8 cellular contexts compared by ENCODE assay signal in genomic region chr9:136885950-136886578, GRCh38. TPM values are rescaled to one million over a fixed set of nuclear protein-coding genes. Genes with fewer than 3 reads are reported as not detected.
DNase-seq lines count a peak whose midpoint lies in the region; TF ChIP-seq lines count a peak whose summit lies in the region.

TSS of gene TRAF2 (plus strand) at chr9:136886516. CDS start at chr9:136898741, 12,225 bp downstream.

- H2BK12ac ChIP-seq in H9 (ENCODE audit: insufficient read length, low read depth, low read length): no peak within 1 kb of the TSS

- peak within 1 kb of the TSS; percentile 58 for H3K4me2 ChIP-seq in H9 (ENCODE audit: insufficient read depth, insufficient read length, low read length)

- H3K18ac ChIP-seq in H9 (ENCODE audit: insufficient read length, low read depth, low read length): peak within 1 kb of the TSS; percentile 40

- peaks cover 11% of the 10 kb centered on the region for H3K79me1 ChIP-seq in H9 (ENCODE audit: insufficient read depth, low read depth, low read length, poor library complexity, severe bottlenecking)

- H3K27ac ChIP-seq in H9 (ENCODE audit: insufficient read length, low read depth, low read length): no peak within 1 kb of the TSS

- H3K4me3 Mint-ChIP-seq in H9: peak within 1 kb of the TSS; percentile 84 to 89
- H3K4me3 Mint-ChIP-seq in nephron progenitor cell: peak within 1 kb of the TSS; percentile 86
- H3K4me3 Mint-ChIP-seq in stimulated activated naive CD8-positive, alpha-beta T cell treated with anti-CD3 and anti-CD28 coated beads, Interleukin-15, Interleukin-2, amounts not matched to agents 100 ng/mL and 50 ng/mL, for 24 hours: peak within 1 kb of the TSS; percentile 98

- H3K36me3 Mint-ChIP-seq in H9 (ENCODE audit: insufficient read depth in 1 of 3, low read depth in 3 of 3): peaks cover 3 to 15% (median 10%) of the 10 kb centered on the region in 3 experiments; a peak in 5 of 7 replicates
- H3K36me3 Mint-ChIP-seq in nephron progenitor cell (ENCODE audit: low read depth): no peaks in the 10 kb centered on the region
- peaks cover 4% of the 10 kb centered on the region for H3K36me3 Mint-ChIP-seq in stimulated activated naive CD8-positive, alpha-beta T cell treated with anti-CD3 and anti-CD28 coated beads, Interleukin-15, Interleukin-2, amounts not matched to agents 100 ng/mL and 50 ng/mL, for 24 hours (ENCODE audit: low read depth)

- H2BK15ac ChIP-seq in H9 (ENCODE audit: low read depth, low read length): no peak within 1 kb of the TSS

- H3K36me3 ChIP-seq in ES-I3 (ENCODE audit: insufficient read depth, low read length) (no peaks in the 10 kb centered on the region), MG63 (peaks cover 18% of the 10 kb centered on the region)

- H3K14ac ChIP-seq in H9 (ENCODE audit: insufficient read depth, low read length): peak within 1 kb of the TSS; percentile 45; the same call in 1 of the 2 replicates

- no peak within 1 kb of the TSS for H3T11ph ChIP-seq in H9 (ENCODE audit: low read length)

- no peak within 1 kb of the TSS for H2AK5ac ChIP-seq in H9 (ENCODE audit: insufficient read length, low read length)

- H3K4me3 ChIP-seq in MG63: peak within 1 kb of the TSS; percentile 94

- H3K23ac ChIP-seq in H9 (ENCODE audit: insufficient read length, low read depth, low read length): no peak within 1 kb of the TSS

- H4K5ac ChIP-seq in H9 (ENCODE audit: insufficient read length, low read depth, low read length): no peak within 1 kb of the TSS

- H2BK120ac ChIP-seq in H9 (ENCODE audit: low read depth, low read length, poor library complexity, severe bottlenecking): no peak within 1 kb of the TSS

- no peak within 1 kb of the TSS for H2BK20ac ChIP-seq in H9 (ENCODE audit: low read depth, low read length, poor library complexity, severe bottlenecking)

- peak; percentile 99 for DNase-seq in H9
- DNase-seq in MG63: peak; percentile 99
- DNase-seq in SHP77 (lab: John Stamatoyannopoulos, UW): peak; percentile 93 to 96
- peak; percentile 98 for DNase-seq in activated effector memory CD4-positive, alpha-beta T cell treated with Interleukin-2 at 50 U/mL for 16 hours
- peak; percentile 98 for DNase-seq in fibroblast of the conjunctiva (ENCODE audit: low read depth)
- peak; percentile 99 for DNase-seq in nephron progenitor cell

- peak within 1 kb of the TSS in 1 of 3 experiments; percentile 35; a peak in 2 of 7 replicates for H3K27ac Mint-ChIP-seq in H9
- H3K27ac Mint-ChIP-seq in nephron progenitor cell: peak within 1 kb of the TSS; percentile 55
- H3K27ac Mint-ChIP-seq in stimulated activated naive CD8-positive, alpha-beta T cell treated with anti-CD3 and anti-CD28 coated beads, Interleukin-15, Interleukin-2, amounts not matched to agents 100 ng/mL and 50 ng/mL, for 24 hours: peak within 1 kb of the TSS; percentile 96

- TF ChIP-seq CTCF in H9 (conservative IDR thresholded peaks at IDR 0.05) (no peak), nephron progenitor cell (IDR thresholded peaks at IDR 0.05) (no peak)

- no peak within 1 kb of the TSS for H2AFZ ChIP-seq in H9 (ENCODE audit: low read length)

- H3K4me1 Mint-ChIP-seq in H9 (peaks cover 12 to 16% of the 10 kb centered on the region in 2 experiments), nephron progenitor cell (peaks cover 9% of the 10 kb centered on the region)
- H3K4me1 Mint-ChIP-seq in stimulated activated naive CD8-positive, alpha-beta T cell treated with anti-CD3 and anti-CD28 coated beads, Interleukin-15, Interleukin-2, amounts not matched to agents 100 ng/mL and 50 ng/mL, for 24 hours (ENCODE audit: low read depth): peaks cover 56% of the 10 kb centered on the region

- no peaks in the 10 kb centered on the region for H4K20me1 ChIP-seq in H9 (ENCODE audit: control insufficient read depth, insufficient read depth, insufficient read length)

- no peak within 1 kb of the TSS for H3K4ac ChIP-seq in H9 (ENCODE audit: low read depth, low read length)

- peaks cover 12% of the 10 kb centered on the region; the same call in 1 of the 2 replicates for H3K4me1 ChIP-seq in ES-I3 (ENCODE audit: insufficient read depth, low read length)
- no peaks in the 10 kb centered on the region; the same call in 1 of the 2 replicates for H3K4me1 ChIP-seq in H9 (ENCODE audit: insufficient read depth, low read length)

- H3K27me3 ChIP-seq in H9 (ENCODE audit: insufficient read depth, low read length) (no peaks in the 10 kb centered on the region), MG63 (no peaks in the 10 kb centered on the region)

- H4K8ac ChIP-seq in H9 (replicated peaks; ENCODE audit: insufficient read length, low read depth, low read length): no peak within 1 kb of the TSS

- H3K79me2 ChIP-seq in H9 (ENCODE audit: insufficient read depth, low read length): peaks cover 10% of the 10 kb centered on the region; the same call in 1 of the 2 replicates

- no CpG with 5 or more reads among the region's 88 CpGs for WGBS in H9 (ENCODE audit: extremely low coverage, insufficient read length, low lambda C conversion rate)

- H3K9ac ChIP-seq in ES-I3 (ENCODE audit: low read depth, low read length) (peak within 1 kb of the TSS; percentile 69), H9 (ENCODE audit: extremely low read depth, insufficient read length, low read length) (peak within 1 kb of the TSS; percentile 6)

- peaks cover 1% of the 10 kb centered on the region; the same call in 1 of the 2 replicates for H3K27me3 Mint-ChIP-seq in H9 (ENCODE audit: low read depth)
- H3K27me3 Mint-ChIP-seq in nephron progenitor cell (ENCODE audit: low read depth, poor library complexity): no peaks in the 10 kb centered on the region
- H3K27me3 Mint-ChIP-seq in stimulated activated naive CD8-positive, alpha-beta T cell treated with anti-CD3 and anti-CD28 coated beads, Interleukin-15, Interleukin-2, amounts not matched to agents 100 ng/mL and 50 ng/mL, for 24 hours: no peaks in the 10 kb centered on the region

- H3K9me3 Mint-ChIP-seq in H9: no peaks in the 10 kb centered on the region
- H3K9me3 Mint-ChIP-seq in nephron progenitor cell: no peaks in the 10 kb centered on the region
- no peaks in the 10 kb centered on the region for H3K9me3 Mint-ChIP-seq in stimulated activated naive CD8-positive, alpha-beta T cell treated with anti-CD3 and anti-CD28 coated beads, Interleukin-15, Interleukin-2, amounts not matched to agents 100 ng/mL and 50 ng/mL, for 24 hours

- H4K91ac ChIP-seq in H9 (ENCODE audit: insufficient read length, low read depth, low read length): no peak within 1 kb of the TSS

- H3K9me3 ChIP-seq in ES-I3 (ENCODE audit: control insufficient read depth, insufficient read depth, low read length): no peaks in the 10 kb centered on the region
- no peaks in the 10 kb centered on the region for H3K9me3 ChIP-seq in H9 (ENCODE audit: control insufficient read depth, low read depth, low read length)
- no peaks in the 10 kb centered on the region for H3K9me3 ChIP-seq in MG63

- no peak within 1 kb of the TSS for H2BK5ac ChIP-seq in H9 (ENCODE audit: insufficient read length, low read length)

- H3K56ac ChIP-seq in H9 (ENCODE audit: insufficient read length, low read depth, low read length): no peak within 1 kb of the TSS

- H3K23me2 ChIP-seq in H9 (ENCODE audit: insufficient read length, low read depth, low read length, poor library complexity, severe bottlenecking): peaks cover 4% of the 10 kb centered on the region

RNA-seq across cellular contexts. Expression of gene TRAF2, which starts in this region (rescaled TPM):
- 48.8 and 49.2 TPM in 2 replicates for total RNA-seq in H9 (2021)
- 27.6 and 46.5 TPM in 2 replicates for total RNA-seq in MG63 (2014; rRNA removed; shearing (Covaris generic); ENCODE audit: low replicate concordance)
